In genomic region chr9:87085521-87085920, GRCh38 we compare ENCODE assay signal across 28 cellular contexts.
"Had no signal": no experiment of that assay in that cellular context is flagged by ENCODE, and none has a peak within 500 bp of the region (broad histone marks: within the 10 kb centered on the region; RNA-seq: fewer than 3 reads in every experiment).

No MANE protein-coding gene starts in this region.

- H3K9me3 ChIP-seq: esophagus squamous epithelium, prostate gland, suprapubic skin, thyroid gland, vagina had no signal

- H3K4me1 ChIP-seq: esophagus squamous epithelium, prostate gland, thyroid gland had no signal

- H3K4me2 ChIP-seq: smooth muscle cell had no signal

- FAIRE-seq: colon, endothelial cell of umbilical vein, frontal cortex had no signal

- H3K9me3 Mint-ChIP-seq: immature natural killer cell; stimulated activated naive CD8-positive, alpha-beta T cell treated with anti-CD3 and anti-CD28 coated beads, Interleukin-15, amount 100 ng/mL, for 72 hours had no signal

- H3K36me3 ChIP-seq: esophagus squamous epithelium, prostate gland, right atrium auricular region, suprapubic skin, thyroid gland, vagina had no signal

- H3K4me3 Mint-ChIP-seq: immature natural killer cell; naive thymus-derived CD4-positive, alpha-beta T cell; stimulated activated naive CD8-positive, alpha-beta T cell treated with anti-CD3 and anti-CD28 coated beads, Interleukin-15, amount 100 ng/mL, for 72 hours had no signal

- ATAC-seq: left ventricle myocardium superior; naive thymus-derived CD4-positive, alpha-beta T cell; sciatic nerve; stimulated activated naive CD8-positive, alpha-beta T cell treated with anti-CD3 and anti-CD28 coated beads, Interleukin-15, amount 100 ng/mL, for 72 hours had no signal

- H3K27me3 ChIP-seq: dorsolateral prefrontal cortex, esophagus squamous epithelium, right atrium auricular region, suprapubic skin, thyroid gland, vagina had no signal

- H3K36me3 Mint-ChIP-seq: immature natural killer cell; naive thymus-derived CD4-positive, alpha-beta T cell had no signal

- H3K4me1 Mint-ChIP-seq: immature natural killer cell; stimulated activated naive CD8-positive, alpha-beta T cell treated with anti-CD3 and anti-CD28 coated beads, Interleukin-15, amount 100 ng/mL, for 72 hours had no signal

- H3K4me3 ChIP-seq: dorsolateral prefrontal cortex, esophagus squamous epithelium, lung, prostate gland, right atrium auricular region, smooth muscle cell, suprapubic skin, thyroid gland, vagina had no signal

- H3K27ac Mint-ChIP-seq: immature natural killer cell; naive thymus-derived CD4-positive, alpha-beta T cell; stimulated activated naive CD8-positive, alpha-beta T cell treated with anti-CD3 and anti-CD28 coated beads, Interleukin-15, amount 100 ng/mL, for 72 hours had no signal

- DNase-seq: dorsolateral prefrontal cortex; effector CD4-positive, alpha-beta T cell; erythroblast; esophagus squamous epithelium; hypothalamus; immature natural killer cell; islet precursor cell; left ventricle myocardium superior; mesenchymal stem cell; midbrain; naive thymus-derived CD4-positive, alpha-beta T cell; stimulated activated CD4-positive, alpha-beta T cell treated with anti-CD3 and anti-CD28 coated beads, Interleukin-12 subunit alpha, Interleukin-12 subunit beta, amount 100 ng/mL, for 4 hours; stimulated activated CD4-positive, alpha-beta T cell treated with anti-CD3 and anti-CD28 coated beads, Interleukin-1b, Interleukin-23, amount 100 ng/mL, for 48 hours; stimulated activated CD4-positive, alpha-beta T cell treated with anti-CD3 and anti-CD28 coated beads, Interleukin-4, amount 100 ng/mL, for 1 hour; stimulated activated CD8-positive, alpha-beta memory T cell treated with anti-CD3 and anti-CD28 coated beads, Interleukin-4, amount 100 ng/mL, for 48 hours; stimulated activated naive CD4-positive, alpha-beta T cell; stimulated activated naive CD8-positive, alpha-beta T cell treated with anti-CD3 and anti-CD28 coated beads, Interleukin-15, amount 100 ng/mL, for 72 hours; thyroid gland had no signal

- H3K27ac ChIP-seq: dorsolateral prefrontal cortex, esophagus squamous epithelium, prostate gland, right atrium auricular region, suprapubic skin, thyroid gland, vagina had no signal
